ENCODE assay signal across 1 cellular context in the genomic region with DNA sequence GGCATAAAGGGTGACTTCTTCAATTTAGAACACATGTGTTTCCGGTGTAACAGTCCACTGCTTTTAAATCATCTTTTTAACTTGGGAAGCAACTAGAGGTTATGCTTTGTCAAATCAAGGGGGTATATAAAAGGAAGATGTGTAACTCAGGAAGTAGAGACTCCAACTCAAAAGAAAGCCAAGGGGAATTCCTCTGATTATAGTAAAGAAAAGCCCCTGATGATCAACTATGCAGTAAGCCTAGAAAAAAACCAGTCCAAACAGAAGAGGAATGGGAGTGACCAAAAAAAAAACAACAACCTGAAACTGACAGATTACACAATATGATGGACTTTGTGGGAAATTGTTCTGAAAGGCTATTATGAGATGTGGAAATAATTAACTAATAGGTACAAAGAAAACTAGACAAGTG.
A peak's percentile ranks its signal among the peaks of the same experiment; 100 is the strongest.
TF ChIP-seq lines count a peak whose summit lies in the region.

No MANE protein-coding gene starts in this region.

TF ChIP-seq in K562, 482 proteins besides CTCF, POLR2A, EP300 and RAD21 (continued from another document):
- TF ChIP-seq, protein P1, sequence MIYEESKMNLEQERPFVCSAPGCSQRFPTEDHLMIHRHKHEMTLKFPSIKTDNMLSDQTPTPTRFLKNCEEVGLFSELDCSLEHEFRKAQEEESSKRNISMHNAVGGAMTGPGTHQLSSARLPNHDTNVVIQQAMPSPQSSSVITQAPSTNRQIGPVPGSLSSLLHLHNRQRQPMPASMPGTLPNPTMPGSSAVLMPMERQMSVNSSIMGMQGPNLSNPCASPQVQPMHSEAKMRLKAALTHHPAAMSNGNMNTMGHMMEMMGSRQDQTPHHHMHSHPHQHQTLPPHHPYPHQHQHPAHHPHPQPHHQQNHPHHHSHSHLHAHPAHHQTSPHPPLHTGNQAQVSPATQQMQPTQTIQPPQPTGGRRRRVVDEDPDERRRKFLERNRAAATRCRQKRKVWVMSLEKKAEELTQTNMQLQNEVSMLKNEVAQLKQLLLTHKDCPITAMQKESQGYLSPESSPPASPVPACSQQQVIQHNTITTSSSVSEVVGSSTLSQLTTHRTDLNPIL (CRISPR knock-in tag; IDR thresholded peaks at IDR 0.05), result no peak
- TF ChIP-seq, protein P2, sequence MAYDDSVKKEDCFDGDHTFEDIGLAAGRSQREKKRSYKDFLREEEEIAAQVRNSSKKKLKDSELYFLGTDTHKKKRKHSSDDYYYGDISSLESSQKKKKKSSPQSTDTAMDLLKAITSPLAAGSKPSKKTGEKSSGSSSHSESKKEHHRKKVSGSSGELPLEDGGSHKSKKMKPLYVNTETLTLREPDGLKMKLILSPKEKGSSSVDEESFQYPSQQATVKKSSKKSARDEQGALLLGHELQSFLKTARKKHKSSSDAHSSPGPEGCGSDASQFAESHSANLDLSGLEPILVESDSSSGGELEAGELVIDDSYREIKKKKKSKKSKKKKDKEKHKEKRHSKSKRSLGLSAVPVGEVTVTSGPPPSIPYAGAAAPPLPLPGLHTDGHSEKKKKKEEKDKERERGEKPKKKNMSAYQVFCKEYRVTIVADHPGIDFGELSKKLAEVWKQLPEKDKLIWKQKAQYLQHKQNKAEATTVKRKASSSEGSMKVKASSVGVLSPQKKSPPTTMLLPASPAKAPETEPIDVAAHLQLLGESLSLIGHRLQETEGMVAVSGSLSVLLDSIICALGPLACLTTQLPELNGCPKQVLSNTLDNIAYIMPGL (CRISPR knock-in tag; IDR thresholded peaks at IDR 0.05), result no peak
- TF ChIP-seq POLR2AphosphoS2 (IDR thresholded peaks at IDR 0.05; ENCODE audit: low read length) (no peak), TRIM24 (IDR thresholded peaks at IDR 0.05) (0 out of 4 replicates have a peak, but pooled peaks of 1 of the 2 experiments have one; percentile 10), NFIC (IDR thresholded peaks at IDR 0.05) (no peak), CREBBP (IDR thresholded peaks at IDR 0.05; ENCODE audit: low read depth, low read length) (no peak), ETV6 (IDR thresholded peaks at IDR 0.05; ENCODE audit: borderline replicate concordance in 1 of 2, low read depth in 2 of 2, low read length in 1 of 2) (no peak), ETV6 (CRISPR knock-in tag; IDR thresholded peaks at IDR 0.05; ENCODE audit: borderline replicate concordance) (no peak), CBX8 (IDR thresholded peaks at IDR 0.05; ENCODE audit: borderline replicate concordance, extremely low read depth, low read depth, low read length, poor library complexity, severe bottlenecking) (no peak), SAFB2 (IDR thresholded peaks at IDR 0.05; ENCODE audit: borderline replicate concordance, low read depth, low read length, severe bottlenecking) (no peak), CEBPG (CRISPR knock-in tag; IDR thresholded peaks at IDR 0.05) (no peak), CEBPG (tag; conservative IDR thresholded peaks at IDR 0.05 in 1 of 2, IDR thresholded peaks at IDR 0.05 in 1 of 2) (peak; percentile 70 to 82), SMARCB1 (IDR thresholded peaks at IDR 0.05; ENCODE audit: insufficient read length, low read depth) (no peak), ETV5 (CRISPR knock-in tag; IDR thresholded peaks at IDR 0.05; ENCODE audit: low read depth) (no peak), ZNF23 (CRISPR knock-in tag; IDR thresholded peaks at IDR 0.05) (no peak), TEAD1 (CRISPR knock-in tag; IDR thresholded peaks at IDR 0.05) (no peak), ARID1B (IDR thresholded peaks at IDR 0.05) (no peak), CEBPB (tag; IDR thresholded peaks at IDR 0.05) (peak; percentile 83)
- TF ChIP-seq, protein P3, sequence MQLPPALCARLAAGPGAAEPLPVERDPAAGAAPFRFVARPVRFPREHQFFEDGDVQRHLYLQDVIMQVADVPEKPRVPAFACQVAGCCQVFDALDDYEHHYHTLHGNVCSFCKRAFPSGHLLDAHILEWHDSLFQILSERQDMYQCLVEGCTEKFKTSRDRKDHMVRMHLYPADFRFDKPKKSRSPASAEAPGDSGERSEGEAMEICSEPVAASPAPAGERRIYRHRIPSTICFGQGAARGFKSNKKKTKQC (CRISPR knock-in tag; IDR thresholded peaks at IDR 0.05), result no peak
- TF ChIP-seq, protein P4, sequence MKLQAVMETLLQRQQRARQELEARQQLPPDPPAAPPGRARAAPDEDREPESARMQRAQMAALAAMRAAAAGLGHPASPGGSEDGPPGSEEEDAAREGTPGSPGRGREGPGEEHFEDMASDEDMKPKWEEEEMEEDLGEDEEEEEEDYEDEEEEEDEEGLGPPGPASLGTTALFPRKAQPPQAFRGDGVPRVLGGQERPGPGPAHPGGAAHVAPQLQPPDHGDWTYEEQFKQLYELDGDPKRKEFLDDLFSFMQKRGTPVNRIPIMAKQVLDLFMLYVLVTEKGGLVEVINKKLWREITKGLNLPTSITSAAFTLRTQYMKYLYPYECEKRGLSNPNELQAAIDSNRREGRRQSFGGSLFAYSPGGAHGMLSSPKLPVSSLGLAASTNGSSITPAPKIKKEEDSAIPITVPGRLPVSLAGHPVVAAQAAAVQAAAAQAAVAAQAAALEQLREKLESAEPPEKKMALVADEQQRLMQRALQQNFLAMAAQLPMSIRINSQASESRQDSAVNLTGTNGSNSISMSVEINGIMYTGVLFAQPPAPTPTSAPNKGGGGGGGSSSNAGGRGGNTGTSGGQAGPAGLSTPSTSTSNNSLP (IDR thresholded peaks at IDR 0.05; ENCODE audit: borderline replicate concordance, low read depth, low read length), result no peak
- TF ChIP-seq, protein P5, sequence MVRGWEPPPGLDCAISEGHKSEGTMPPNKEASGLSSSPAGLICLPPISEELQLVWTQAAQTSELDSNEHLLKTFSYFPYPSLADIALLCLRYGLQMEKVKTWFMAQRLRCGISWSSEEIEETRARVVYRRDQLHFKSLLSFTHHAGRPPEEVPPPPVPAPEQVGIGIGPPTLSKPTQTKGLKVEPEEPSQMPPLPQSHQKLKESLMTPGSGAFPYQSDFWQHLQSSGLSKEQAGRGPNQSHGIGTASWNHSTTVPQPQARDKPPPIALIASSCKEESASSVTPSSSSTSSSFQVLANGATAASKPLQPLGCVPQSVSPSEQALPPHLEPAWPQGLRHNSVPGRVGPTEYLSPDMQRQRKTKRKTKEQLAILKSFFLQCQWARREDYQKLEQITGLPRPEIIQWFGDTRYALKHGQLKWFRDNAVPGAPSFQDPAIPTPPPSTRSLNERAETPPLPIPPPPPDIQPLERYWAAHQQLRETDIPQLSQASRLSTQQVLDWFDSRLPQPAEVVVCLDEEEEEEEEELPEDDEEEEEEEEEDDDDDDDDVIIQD (CRISPR knock-in tag; IDR thresholded peaks at IDR 0.05), result no peak
- TF ChIP-seq, protein P6, sequence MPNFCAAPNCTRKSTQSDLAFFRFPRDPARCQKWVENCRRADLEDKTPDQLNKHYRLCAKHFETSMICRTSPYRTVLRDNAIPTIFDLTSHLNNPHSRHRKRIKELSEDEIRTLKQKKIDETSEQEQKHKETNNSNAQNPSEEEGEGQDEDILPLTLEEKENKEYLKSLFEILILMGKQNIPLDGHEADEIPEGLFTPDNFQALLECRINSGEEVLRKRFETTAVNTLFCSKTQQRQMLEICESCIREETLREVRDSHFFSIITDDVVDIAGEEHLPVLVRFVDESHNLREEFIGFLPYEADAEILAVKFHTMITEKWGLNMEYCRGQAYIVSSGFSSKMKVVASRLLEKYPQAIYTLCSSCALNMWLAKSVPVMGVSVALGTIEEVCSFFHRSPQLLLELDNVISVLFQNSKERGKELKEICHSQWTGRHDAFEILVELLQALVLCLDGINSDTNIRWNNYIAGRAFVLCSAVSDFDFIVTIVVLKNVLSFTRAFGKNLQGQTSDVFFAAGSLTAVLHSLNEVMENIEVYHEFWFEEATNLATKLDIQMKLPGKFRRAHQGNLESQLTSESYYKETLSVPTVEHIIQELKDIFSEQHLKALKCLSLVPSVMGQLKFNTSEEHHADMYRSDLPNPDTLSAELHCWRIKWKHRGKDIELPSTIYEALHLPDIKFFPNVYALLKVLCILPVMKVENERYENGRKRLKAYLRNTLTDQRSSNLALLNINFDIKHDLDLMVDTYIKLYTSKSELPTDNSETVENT (CRISPR knock-in tag; IDR thresholded peaks at IDR 0.05), result no peak
- TF ChIP-seq, protein P7, sequence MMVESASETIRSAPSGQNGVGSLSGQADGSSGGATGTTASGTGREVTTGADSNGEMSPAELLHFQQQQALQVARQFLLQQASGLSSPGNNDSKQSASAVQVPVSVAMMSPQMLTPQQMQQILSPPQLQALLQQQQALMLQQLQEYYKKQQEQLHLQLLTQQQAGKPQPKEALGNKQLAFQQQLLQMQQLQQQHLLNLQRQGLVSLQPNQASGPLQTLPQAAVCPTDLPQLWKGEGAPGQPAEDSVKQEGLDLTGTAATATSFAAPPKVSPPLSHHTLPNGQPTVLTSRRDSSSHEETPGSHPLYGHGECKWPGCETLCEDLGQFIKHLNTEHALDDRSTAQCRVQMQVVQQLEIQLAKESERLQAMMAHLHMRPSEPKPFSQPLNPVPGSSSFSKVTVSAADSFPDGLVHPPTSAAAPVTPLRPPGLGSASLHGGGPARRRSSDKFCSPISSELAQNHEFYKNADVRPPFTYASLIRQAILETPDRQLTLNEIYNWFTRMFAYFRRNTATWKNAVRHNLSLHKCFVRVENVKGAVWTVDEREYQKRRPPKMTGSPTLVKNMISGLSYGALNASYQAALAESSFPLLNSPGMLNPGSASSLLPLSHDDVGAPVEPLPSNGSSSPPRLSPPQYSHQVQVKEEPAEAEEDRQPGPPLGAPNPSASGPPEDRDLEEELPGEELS (CRISPR knock-in tag; IDR thresholded peaks at IDR 0.05; ENCODE audit: borderline replicate concordance), result no peak
- TF ChIP-seq, protein P8, sequence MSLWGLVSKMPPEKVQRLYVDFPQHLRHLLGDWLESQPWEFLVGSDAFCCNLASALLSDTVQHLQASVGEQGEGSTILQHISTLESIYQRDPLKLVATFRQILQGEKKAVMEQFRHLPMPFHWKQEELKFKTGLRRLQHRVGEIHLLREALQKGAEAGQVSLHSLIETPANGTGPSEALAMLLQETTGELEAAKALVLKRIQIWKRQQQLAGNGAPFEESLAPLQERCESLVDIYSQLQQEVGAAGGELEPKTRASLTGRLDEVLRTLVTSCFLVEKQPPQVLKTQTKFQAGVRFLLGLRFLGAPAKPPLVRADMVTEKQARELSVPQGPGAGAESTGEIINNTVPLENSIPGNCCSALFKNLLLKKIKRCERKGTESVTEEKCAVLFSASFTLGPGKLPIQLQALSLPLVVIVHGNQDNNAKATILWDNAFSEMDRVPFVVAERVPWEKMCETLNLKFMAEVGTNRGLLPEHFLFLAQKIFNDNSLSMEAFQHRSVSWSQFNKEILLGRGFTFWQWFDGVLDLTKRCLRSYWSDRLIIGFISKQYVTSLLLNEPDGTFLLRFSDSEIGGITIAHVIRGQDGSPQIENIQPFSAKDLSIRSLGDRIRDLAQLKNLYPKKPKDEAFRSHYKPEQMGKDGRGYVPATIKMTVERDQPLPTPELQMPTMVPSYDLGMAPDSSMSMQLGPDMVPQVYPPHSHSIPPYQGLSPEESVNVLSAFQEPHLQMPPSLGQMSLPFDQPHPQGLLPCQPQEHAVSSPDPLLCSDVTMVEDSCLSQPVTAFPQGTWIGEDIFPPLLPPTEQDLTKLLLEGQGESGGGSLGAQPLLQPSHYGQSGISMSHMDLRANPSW (CRISPR knock-in tag; IDR thresholded peaks at IDR 0.05), result no peak
TF ChIP-seq in K562: peak in this region for 4.
